In genomic region chr9:105063665-105064247, GRCh38 we compare ENCODE assay signal across 8 cellular contexts.
DNase-seq lines count a peak whose midpoint lies in the region; ATAC-seq lines count a peak whose summit lies in the region.

No MANE protein-coding gene starts in this region.

- H3K9me3 ChIP-seq in adipocyte (ENCODE audit: control insufficient read depth, low read length) (peaks cover 5% of the 10 kb centered on the region), stomach smooth muscle (ENCODE audit: control insufficient read depth in 2 of 2, low read length in 2 of 2) (no peaks in the 10 kb centered on the region), MG63 (peaks cover 10% of the 10 kb centered on the region)

- peak overlapping the region; percentile 60 for H3K27ac ChIP-seq in stomach smooth muscle (ENCODE audit: low read length)

- H3K36me3 ChIP-seq in adipocyte (ENCODE audit: control insufficient read depth, insufficient read depth, low read length, severe bottlenecking) (no peaks in the 10 kb centered on the region), stomach smooth muscle (ENCODE audit: control insufficient read depth in 2 of 2, insufficient read depth in 2 of 2, low read length in 2 of 2) (no peaks in the 10 kb centered on the region), MG63 (no peaks in the 10 kb centered on the region)

- ATAC-seq in HG02763 (IDR thresholded peaks at IDR 0.05; ENCODE audit: unreplicated experiment), result peak; percentile 41

- H3K9ac ChIP-seq in adipocyte (ENCODE audit: low read length), result peak overlapping the region; percentile 80
- peak overlapping the region in 1 of 2 donors; percentile 25 for H3K9ac ChIP-seq in stomach smooth muscle (ENCODE audit: low read length in 2 of 2)

- DNase-seq in Caki2 (ENCODE audit: low read depth) (peak; percentile 87), adipocyte (ENCODE audit: low read depth) (peak; percentile 85), islet precursor cell (peak; percentile 64), MG63 (no peak), Kasumi-1 (lab: John Stamatoyannopoulos, UW) (no peak), NCI-H345 (lab: John Stamatoyannopoulos, UW) (no peak)

- H3K27me3 ChIP-seq in adipocyte (replicated peaks; ENCODE audit: control insufficient read depth, insufficient read depth, low read length), result no peaks in the 10 kb centered on the region
- no peaks in the 10 kb centered on the region for H3K27me3 ChIP-seq in stomach smooth muscle (ENCODE audit: control insufficient read depth in 1 of 2, insufficient read depth in 2 of 2, low read length in 2 of 2)
- no peaks in the 10 kb centered on the region for H3K27me3 ChIP-seq in MG63

- H3K4me1 ChIP-seq in adipocyte (ENCODE audit: control insufficient read depth, insufficient read depth, low read length) (peaks cover 47% of the 10 kb centered on the region), stomach smooth muscle (ENCODE audit: control insufficient read depth, insufficient read depth, low read length) (peaks cover 14% of the 10 kb centered on the region)

- H3K4me3 ChIP-seq in adipocyte (ENCODE audit: low read length), result peak overlapping the region; percentile 59
- H3K4me3 ChIP-seq in stomach smooth muscle (ENCODE audit: low read length in 2 of 2), result peak overlapping the region; percentile 4 to 40
- H3K4me3 ChIP-seq in MG63, result no peak overlapping the region

- in situ Hi-C loops in Caki2 (cut with HindIII; ENCODE audit: low pct_unique_long_range_greater_than_20kb, low sequenced_read_pairs), result no loop called here

Comparison
In these comparisons a context has a peak if more than half of its experiments do, and no peak if none do; other contexts are left out.
1. DNase-seq: peak in Caki2 (single experiment), adipocyte (single experiment) and islet precursor cell (single experiment); none in MG63 (single experiment), Kasumi-1 (0 of 2) and NCI-H345 (single experiment).